ENCODE assay signal across 8 cellular contexts in genomic region chr16:57938936-57939871, GRCh38. TPM values are rescaled to one million over a fixed set of nuclear protein-coding genes. Genes with fewer than 3 reads are reported as not detected.
A peak's percentile ranks its signal among the peaks of the same experiment; 100 is the strongest.
DNase-seq lines count a peak whose midpoint lies in the region; ATAC-seq, FAIRE-seq and TF ChIP-seq lines count a peak whose summit lies in the region.
"Had no signal": no experiment of that assay in that cellular context is flagged by ENCODE, and none has a peak within 500 bp of the region (broad histone marks: within the 10 kb centered on the region; RNA-seq: fewer than 3 reads in every experiment).

No MANE protein-coding gene starts in this region.

- H3K27me3 Mint-ChIP-seq in astrocyte (ENCODE audit: low read depth, unreplicated experiment), result peaks cover 33% of the 10 kb centered on the region
- H3K27me3 Mint-ChIP-seq in activated T-helper 1 cell treated with anti-CD3 and anti-CD28 coated beads, Interleukin-12 subunit alpha, Interleukin-12 subunit beta, Interleukin-2, Interleukin-4 antibody, amounts not matched to agents 30 ng/mL and 10 ng/mL and 1 ng/mL, durations not matched to agents 14 hours and 24 hours and 36 hours (ENCODE audit: insufficient read depth), result peaks cover 13% of the 10 kb centered on the region

- peak overlapping the region; percentile 41 for H2AFZ ChIP-seq in astrocyte (ENCODE audit: low read depth, low read length)
- no peak overlapping the region for H2AFZ ChIP-seq in hepatocyte

- ATAC-seq in upper lobe of right lung (peak; percentile 90), HG02588 (IDR thresholded peaks at IDR 0.05; ENCODE audit: unreplicated experiment) (no peak)

- H3K79me2 ChIP-seq in astrocyte (ENCODE audit: insufficient read depth, low read length) (no peaks in the 10 kb centered on the region), hepatocyte (no peaks in the 10 kb centered on the region)

- H3K4me3 Mint-ChIP-seq in astrocyte (ENCODE audit: unreplicated experiment), result no peak overlapping the region
- H3K4me3 Mint-ChIP-seq in activated T-helper 1 cell treated with anti-CD3 and anti-CD28 coated beads, Interleukin-12 subunit alpha, Interleukin-12 subunit beta, Interleukin-2, Interleukin-4 antibody, amounts not matched to agents 30 ng/mL and 10 ng/mL and 1 ng/mL, durations not matched to agents 14 hours and 24 hours and 36 hours, result no peak overlapping the region
- H3K4me3 Mint-ChIP-seq: central memory CD8-positive, alpha-beta T cell had no signal

- FAIRE-seq in astrocyte (lab: Jason Lieb, UNC) (no peak), small intestine (lab: Jason Lieb, UNC) (no peak)

- 77% methylated on average over 13 of the region's 13 CpGs for WGBS in hepatocyte (ENCODE audit: low lambda C conversion rate, missing lambda C conversion rate)
- WGBS in small intestine, 3 donors, result 39 to 53% (median 41%) methylated on average over 12 to 13 of the region's 13 CpGs

- intact Hi-C loops in upper lobe of right lung (cut with DNase I), result no loop called here
- intact Hi-C loops in activated T-helper 1 cell treated with anti-CD3 and anti-CD28 coated beads, Interleukin-12 subunit alpha, Interleukin-12 subunit beta, Interleukin-2, Interleukin-4 antibody, amounts not matched to agents 30 ng/mL and 10 ng/mL and 1 ng/mL, durations not matched to agents 14 hours and 24 hours and 36 hours (cut with micrococcal nuclease), result no loop called here

- H3K9ac ChIP-seq in astrocyte (ENCODE audit: low read length), result no peak overlapping the region

- no peaks in the 10 kb centered on the region for H3K9me3 Mint-ChIP-seq in astrocyte (ENCODE audit: unreplicated experiment)
- no peaks in the 10 kb centered on the region for H3K9me3 Mint-ChIP-seq in activated T-helper 1 cell treated with anti-CD3 and anti-CD28 coated beads, Interleukin-12 subunit alpha, Interleukin-12 subunit beta, Interleukin-2, Interleukin-4 antibody, amounts not matched to agents 30 ng/mL and 10 ng/mL and 1 ng/mL, durations not matched to agents 14 hours and 24 hours and 36 hours
- H3K9me3 Mint-ChIP-seq: central memory CD8-positive, alpha-beta T cell had no signal

- H3K27ac ChIP-seq in astrocyte (ENCODE audit: low read depth, low read length) (no peak overlapping the region), hepatocyte (no peak overlapping the region), upper lobe of right lung (peak overlapping the region; percentile 45), small intestine (ENCODE audit: low read depth in 1 of 2, low read length in 1 of 2) (no peak overlapping the region)

- no peaks in the 10 kb centered on the region for H3K4me1 ChIP-seq in astrocyte (ENCODE audit: insufficient read depth, low read length)
- peaks cover 4% of the 10 kb centered on the region for H3K4me1 ChIP-seq in hepatocyte (ENCODE audit: insufficient read depth)
- peaks cover 18% of the 10 kb centered on the region for H3K4me1 ChIP-seq in upper lobe of right lung
- H3K4me1 ChIP-seq in small intestine (ENCODE audit: control insufficient read depth in 2 of 2, insufficient read depth in 1 of 2, low read depth in 1 of 2, low read length in 1 of 2), result no peaks in the 10 kb centered on the region

- no peaks in the 10 kb centered on the region for H3K4me1 Mint-ChIP-seq in astrocyte (ENCODE audit: low read depth, unreplicated experiment)
- no peaks in the 10 kb centered on the region for H3K4me1 Mint-ChIP-seq in activated T-helper 1 cell treated with anti-CD3 and anti-CD28 coated beads, Interleukin-12 subunit alpha, Interleukin-12 subunit beta, Interleukin-2, Interleukin-4 antibody, amounts not matched to agents 30 ng/mL and 10 ng/mL and 1 ng/mL, durations not matched to agents 14 hours and 24 hours and 36 hours (ENCODE audit: low read depth)
- H3K4me1 Mint-ChIP-seq: central memory CD8-positive, alpha-beta T cell had no signal

- H3K4me2 ChIP-seq in astrocyte (ENCODE audit: low read length) (no peak overlapping the region), hepatocyte (no peak overlapping the region)

- H3K36me3 ChIP-seq in astrocyte (ENCODE audit: insufficient read depth, low read length), result no peaks in the 10 kb centered on the region
- no peaks in the 10 kb centered on the region for H3K36me3 ChIP-seq in hepatocyte (replicated peaks; ENCODE audit: insufficient read depth, low read depth)
- H3K36me3 ChIP-seq in upper lobe of right lung, result no peaks in the 10 kb centered on the region
- no peaks in the 10 kb centered on the region for H3K36me3 ChIP-seq in small intestine (ENCODE audit: control insufficient read depth in 2 of 2, insufficient read depth in 2 of 2, low read length in 2 of 2)

- DNase-seq in HK-2 (ENCODE audit: unreplicated experiment), result peak; percentile 92
- DNase-seq in astrocyte (ENCODE audit: low read depth), result peak; percentile 71
- DNase-seq in hepatocyte (ENCODE audit: low spot score), result peak; percentile 55
- DNase-seq in upper lobe of right lung, result peak; percentile 89
- DNase-seq in activated T-helper 1 cell treated with anti-CD3 and anti-CD28 coated beads, Interleukin-12 subunit alpha, Interleukin-12 subunit beta, Interleukin-2, Interleukin-4 antibody, amounts not matched to agents 30 ng/mL and 10 ng/mL and 1 ng/mL, durations not matched to agents 14 hours and 24 hours and 36 hours (ENCODE audit: low spot score), result no peak
- DNase-seq in small intestine, result no peak

- no peaks in the 10 kb centered on the region for H3K36me3 Mint-ChIP-seq in astrocyte (ENCODE audit: low read depth, unreplicated experiment)
- H3K36me3 Mint-ChIP-seq in activated T-helper 1 cell treated with anti-CD3 and anti-CD28 coated beads, Interleukin-12 subunit alpha, Interleukin-12 subunit beta, Interleukin-2, Interleukin-4 antibody, amounts not matched to agents 30 ng/mL and 10 ng/mL and 1 ng/mL, durations not matched to agents 14 hours and 24 hours and 36 hours (ENCODE audit: low read depth), result no peaks in the 10 kb centered on the region

- H3K9me2 ChIP-seq in hepatocyte (replicated peaks; ENCODE audit: insufficient read depth), result no peaks in the 10 kb centered on the region

- H3K27ac Mint-ChIP-seq in astrocyte (ENCODE audit: unreplicated experiment), result no peak overlapping the region
- no peak overlapping the region for H3K27ac Mint-ChIP-seq in activated T-helper 1 cell treated with anti-CD3 and anti-CD28 coated beads, Interleukin-12 subunit alpha, Interleukin-12 subunit beta, Interleukin-2, Interleukin-4 antibody, amounts not matched to agents 30 ng/mL and 10 ng/mL and 1 ng/mL, durations not matched to agents 14 hours and 24 hours and 36 hours

- H3K4me3 ChIP-seq in astrocyte (ENCODE audit: insufficient read depth, low read depth, low read length), result no peak overlapping the region
- no peak overlapping the region for H3K4me3 ChIP-seq in hepatocyte
- H3K4me3 ChIP-seq in upper lobe of right lung, result no peak overlapping the region
- no peak overlapping the region for H3K4me3 ChIP-seq in small intestine (ENCODE audit: low read depth in 1 of 2, low read length in 2 of 2)

- no peaks in the 10 kb centered on the region for H3K27me3 ChIP-seq in astrocyte (ENCODE audit: insufficient read depth, low read length)
- no peaks in the 10 kb centered on the region for H3K27me3 ChIP-seq in hepatocyte
- no peaks in the 10 kb centered on the region for H3K27me3 ChIP-seq in upper lobe of right lung
- no peaks in the 10 kb centered on the region for H3K27me3 ChIP-seq in small intestine (ENCODE audit: control insufficient read depth in 2 of 2, insufficient read depth in 2 of 2, low read length in 2 of 2)

- H3K9me3 ChIP-seq in astrocyte (ENCODE audit: insufficient read depth, low read depth, low read length) (no peaks in the 10 kb centered on the region), hepatocyte (ENCODE audit: low read depth) (no peaks in the 10 kb centered on the region), upper lobe of right lung (no peaks in the 10 kb centered on the region), small intestine (ENCODE audit: control insufficient read depth, low read depth) (no peaks in the 10 kb centered on the region)

- H4K20me1 ChIP-seq in astrocyte (ENCODE audit: insufficient read depth, low read length) (no peaks in the 10 kb centered on the region), hepatocyte (ENCODE audit: insufficient read depth, poor library complexity, severe bottlenecking) (no peaks in the 10 kb centered on the region)

- TF ChIP-seq CTCF in astrocyte (IDR thresholded peaks at IDR 0.05; ENCODE audit: insufficient read depth, low read depth, low read length), result no peak
- no peak for TF ChIP-seq CTCF in hepatocyte (IDR thresholded peaks at IDR 0.05; ENCODE audit: poor library complexity)
- peak; percentile 15 for TF ChIP-seq CTCF in upper lobe of right lung (IDR thresholded peaks at IDR 0.05)

RNA-seq across cellular contexts. Expression of gene CNGB1, which starts 31.7 kb away (rescaled TPM):
- total RNA-seq in astrocyte (not detected in 2 replicates), hepatocyte (not detected in 2 replicates), upper lobe of right lung (not detected)
- polyA plus RNA-seq in hepatocyte (not detected in 2 replicates), small intestine (1 to 10 TPM in 1 of 3 donors, not detected in 2; 1.7 TPM)
- total RNA-seq in activated T-helper 1 cell treated with anti-CD3 and anti-CD28 coated beads, Interleukin-12 subunit alpha, Interleukin-12 subunit beta, Interleukin-2, Interleukin-4 antibody, amounts not matched to agents 30 ng/mL and 10 ng/mL and 1 ng/mL, durations not matched to agents 14 hours and 24 hours and 36 hours, result not detected in 2 replicates

Comparison
In these comparisons a context has a peak if more than half of its experiments do, and no peak if none do; other contexts are left out.
1. DNase-seq: peak in HK-2 (single experiment), astrocyte (single experiment), hepatocyte (single experiment) and upper lobe of right lung (single experiment); none in activated T-helper 1 cell treated with anti-CD3 and anti-CD28 coated beads, Interleukin-12 subunit alpha, Interleukin-12 subunit beta, Interleukin-2, Interleukin-4 antibody, amounts not matched to agents 30 ng/mL and 10 ng/mL and 1 ng/mL, durations not matched to agents 14 hours and 24 hours and 36 hours (single experiment) and small intestine (single experiment).